In genomic region chr7:73311421-73311820, GRCh38 we compare ENCODE assay signal across 10 cellular contexts. TPM values are rescaled to one million over a fixed set of nuclear protein-coding genes. Genes with fewer than 3 reads are reported as not detected.
DNase-seq lines count a peak whose midpoint lies in the region; FAIRE-seq and TF ChIP-seq lines count a peak whose summit lies in the region.
"Not testable (repeated sequence)": the region's sequence is repeated elsewhere in the genome, so short reads cannot be mapped to it uniquely, and the experiment has no call there.
"Had no signal": no experiment of that assay in that cellular context is flagged by ENCODE, and none has a peak within 500 bp of the region (broad histone marks: within the 10 kb centered on the region; RNA-seq: fewer than 3 reads in every experiment).

No MANE protein-coding gene starts in this region.

- FAIRE-seq in astrocyte (lab: Jason Lieb, UNC), result not testable (repeated sequence)

- H3K9ac ChIP-seq in astrocyte (ENCODE audit: low read length), result not testable (repeated sequence)

- not testable (repeated sequence) for H3K36me3 ChIP-seq in astrocyte (ENCODE audit: insufficient read depth, low read length)

- not testable (repeated sequence) for H3K4me2 ChIP-seq in astrocyte (ENCODE audit: low read length)

- H3K4me1 Mint-ChIP-seq in T-helper 2 cell treated with Interferon-gamma antibody and Interleukin-4, amounts not matched to agents 5 μg/mL and 100 μg/mL, for 36 hours (ENCODE audit: low read depth), result peaks cover 18% of the 10 kb centered on the region
- not testable (repeated sequence) for H3K4me1 Mint-ChIP-seq in astrocyte (ENCODE audit: low read depth, unreplicated experiment)
- H3K4me1 Mint-ChIP-seq in MCF 10A (ENCODE audit: insufficient read depth, unreplicated experiment) (peaks cover 15% of the 10 kb centered on the region), progenitor cell of endocrine pancreas (ENCODE audit: low read depth) (peaks cover 13% of the 10 kb centered on the region)

- H3K79me2 ChIP-seq in astrocyte (ENCODE audit: insufficient read depth, low read length), result not testable (repeated sequence)

- not testable (repeated sequence) for H3K4me3 ChIP-seq in astrocyte (ENCODE audit: insufficient read depth, low read depth, low read length)

- not testable (repeated sequence) for H3K27me3 ChIP-seq in astrocyte (ENCODE audit: insufficient read depth, low read length)

- not testable (repeated sequence) for TF ChIP-seq CTCF in astrocyte (IDR thresholded peaks at IDR 0.05; ENCODE audit: insufficient read depth, low read depth, low read length); MCF 10A (IDR thresholded peaks at IDR 0.05; ENCODE audit: unreplicated experiment); progenitor cell of endocrine pancreas (IDR thresholded peaks at IDR 0.05; ENCODE audit: unreplicated experiment)

- BruUV-seq in MCF 10A (replicated peaks; lab: Mats Ljungman, UMichigan), result not testable (repeated sequence)

- not testable (repeated sequence) for H3K9me3 Mint-ChIP-seq in T-helper 2 cell treated with Interferon-gamma antibody and Interleukin-4, amounts not matched to agents 5 μg/mL and 100 μg/mL, for 36 hours; astrocyte (ENCODE audit: unreplicated experiment); MCF 10A (ENCODE audit: unreplicated experiment); progenitor cell of endocrine pancreas (ENCODE audit: low read depth)

- CTCF ChIA-PET in MCF 10A (lab: Yijun Ruan, JAX), result not testable (repeated sequence)

- H4K20me1 ChIP-seq in astrocyte (ENCODE audit: insufficient read depth, low read length), result not testable (repeated sequence)

- not testable (repeated sequence) for H2AFZ ChIP-seq in astrocyte (ENCODE audit: low read depth, low read length)

- POLR2A ChIA-PET in MCF 10A (lab: Yijun Ruan, JAX), result not testable (repeated sequence)

- not testable (repeated sequence) for H3K4me1 ChIP-seq in astrocyte (ENCODE audit: insufficient read depth, low read length)

- H3K9me3 ChIP-seq in astrocyte (ENCODE audit: insufficient read depth, low read depth, low read length), result not testable (repeated sequence)

- intact Hi-C loops in MCF 10A (cut with micrococcal nuclease), result not testable (repeated sequence)

- not testable (repeated sequence) for H3K27ac ChIP-seq in astrocyte (ENCODE audit: low read depth, low read length)

- H3K36me3 Mint-ChIP-seq in T-helper 2 cell treated with Interferon-gamma antibody and Interleukin-4, amounts not matched to agents 5 μg/mL and 100 μg/mL, for 36 hours (ENCODE audit: low read depth), result peaks cover 17% of the 10 kb centered on the region
- not testable (repeated sequence) for H3K36me3 Mint-ChIP-seq in astrocyte (ENCODE audit: low read depth, unreplicated experiment); MCF 10A (ENCODE audit: insufficient read depth, unreplicated experiment); progenitor cell of endocrine pancreas (ENCODE audit: insufficient read depth)

- not testable (repeated sequence) for H3K4me3 Mint-ChIP-seq in T-helper 2 cell treated with Interferon-gamma antibody and Interleukin-4, amounts not matched to agents 5 μg/mL and 100 μg/mL, for 36 hours; astrocyte (ENCODE audit: unreplicated experiment); MCF 10A (ENCODE audit: unreplicated experiment); progenitor cell of endocrine pancreas (ENCODE audit: low read depth)

- not testable (repeated sequence) for H3K27me3 Mint-ChIP-seq in T-helper 2 cell treated with Interferon-gamma antibody and Interleukin-4, amounts not matched to agents 5 μg/mL and 100 μg/mL, for 36 hours (ENCODE audit: low read depth); astrocyte (ENCODE audit: low read depth, unreplicated experiment); MCF 10A (ENCODE audit: insufficient read depth, unreplicated experiment); progenitor cell of endocrine pancreas

- peak; percentile 25 for DNase-seq in EL
- DNase-seq in HT1080 (ENCODE audit: low read depth), result peak; percentile 59
- DNase-seq in T-helper 2 cell treated with Interferon-gamma antibody and Interleukin-4, amounts not matched to agents 5 μg/mL and 100 μg/mL, for 36 hours (ENCODE audit: low spot score); MCF 10A (ENCODE audit: unreplicated experiment); progenitor cell of endocrine pancreas (ENCODE audit: low spot score, unreplicated experiment): not testable (repeated sequence)
- DNase-seq in astrocyte (ENCODE audit: low read depth), result peak; percentile 10
- DNase-seq in lung microvascular endothelial cell (ENCODE audit: low read depth in 2 of 2), result peak; percentile 11 to 21

- peak overlapping the region; percentile 41 for H3K27ac Mint-ChIP-seq in T-helper 2 cell treated with Interferon-gamma antibody and Interleukin-4, amounts not matched to agents 5 μg/mL and 100 μg/mL, for 36 hours
- H3K27ac Mint-ChIP-seq in astrocyte (ENCODE audit: unreplicated experiment), result not testable (repeated sequence)
- H3K27ac Mint-ChIP-seq in MCF 10A (ENCODE audit: low read depth, unreplicated experiment) (peak overlapping the region; percentile 75), progenitor cell of endocrine pancreas (peak overlapping the region; percentile 69)

RNA-seq across cellular contexts. Expression of gene NSUN5, which starts 2.8 kb away (rescaled TPM):
- 50.2 and 50.3 TPM in 2 replicates for total RNA-seq in HT1080 (2014; rRNA removed; shearing (Covaris generic))
- polyA plus RNA-seq in HT1080 (2015; cell fraction: cytosol; rRNA removed), result 30.5 and 37.0 TPM in 2 replicates
- 48.3 and 65.6 TPM in 2 replicates for polyA plus RNA-seq in HT1080 (2015; cell fraction: nucleus; rRNA removed)
- 26.0 and 27.6 TPM in 2 replicates for total RNA-seq in astrocyte
- 42.2 and 52.9 TPM in 2 replicates for total RNA-seq in MCF 10A (2022)
- 0.60 and 1.7 TPM in 2 replicates for total RNA-seq in lung microvascular endothelial cell
- 35.2 and 36.8 TPM in 2 replicates for total RNA-seq in progenitor cell of endocrine pancreas

RNA-seq across cellular contexts. Expression of gene TRIM50, which starts 16.5 kb away (rescaled TPM):
- total RNA-seq in HT1080 (2014; rRNA removed; shearing (Covaris generic)), result not detected in 2 replicates
- not detected in 2 replicates for polyA plus RNA-seq in HT1080 (2015; cell fraction: cytosol; rRNA removed)
- not detected in 2 replicates for polyA plus RNA-seq in HT1080 (2015; cell fraction: nucleus; rRNA removed)
- not detected in 2 replicates for total RNA-seq in astrocyte
- not detected in 2 replicates for total RNA-seq in MCF 10A (2022)
- total RNA-seq in lung microvascular endothelial cell, result not detected in 2 replicates
- 10.9 and 11.2 TPM in 2 replicates for total RNA-seq in progenitor cell of endocrine pancreas
- total RNA-seq: CD4-positive, CD25-positive, alpha-beta regulatory T cell; CD8-positive, alpha-beta memory T cell; H7 had no signal
- polyA plus RNA-seq: CD4-positive, CD25-positive, alpha-beta regulatory T cell; CD8-positive, alpha-beta memory T cell had no signal

RNA-seq across cellular contexts. Expression of gene FKBP6, which starts 16.5 kb away (rescaled TPM):
- not detected in 2 replicates for total RNA-seq in HT1080 (2014; rRNA removed; shearing (Covaris generic))
- not detected in 2 replicates for polyA plus RNA-seq in HT1080 (2015; cell fraction: cytosol; rRNA removed)
- polyA plus RNA-seq in HT1080 (2015; cell fraction: nucleus; rRNA removed), result not detected in 2 replicates
- not detected in 2 replicates for total RNA-seq in astrocyte
- not detected in 2 replicates for total RNA-seq in MCF 10A (2022)
- total RNA-seq in lung microvascular endothelial cell, result not detected in 2 replicates
- total RNA-seq in progenitor cell of endocrine pancreas, result not detected in 2 replicates
- total RNA-seq: CD4-positive, CD25-positive, alpha-beta regulatory T cell; CD8-positive, alpha-beta memory T cell had no signal
- polyA plus RNA-seq: CD4-positive, CD25-positive, alpha-beta regulatory T cell; CD8-positive, alpha-beta memory T cell had no signal

Comparison
In these comparisons a context has a peak if more than half of its experiments do, and no peak if none do; other contexts are left out.
1. RNA of gene TRIM50, which starts 16.5 kb away (total RNA-seq): 10.9 to 11.2 TPM in progenitor cell of endocrine pancreas; not detected in HT1080, not detected in astrocyte, not detected in MCF 10A and not detected in lung microvascular endothelial cell; every median in the first group is over 10 times any median in the second.